In genomic region chr19:4914736-4915501, GRCh38 we compare ENCODE assay signal across 8 cellular contexts. TPM values are rescaled to one million over a fixed set of nuclear protein-coding genes. Genes with fewer than 3 reads are reported as not detected.
A peak's percentile ranks its signal among the peaks of the same experiment; 100 is the strongest.
DNase-seq lines count a peak whose midpoint lies in the region; ATAC-seq and TF ChIP-seq lines count a peak whose summit lies in the region.

No MANE protein-coding gene starts in this region.

- H3K4me3 ChIP-seq in right lobe of liver: peak overlapping the region in 1 of 3 donors; percentile 35

- peaks cover 55% of the 10 kb centered on the region for H3K4me1 Mint-ChIP-seq in activated naive CD8-positive, alpha-beta T cell treated with anti-CD3 and anti-CD28 coated beads, Interleukin-2, amount 10 ng/mL, durations not matched to agents 7 days and 5 days

- H3K9me3 ChIP-seq in right lobe of liver: no peaks in the 10 kb centered on the region

- 56% methylated on average over 5 of the region's 23 CpGs for WGBS in right lobe of liver (ENCODE audit: insufficient coverage, low coverage, low lambda C conversion rate, missing lambda C conversion rate)

- intact Hi-C loops in right lobe of liver (cut with DNase I): loop anchor here (5.0 kb wide), 2 partner anchors 38 to 108 kb away; no protein-coding TSS in a partner anchor

- peak overlapping the region; percentile 96 for H3K4me3 Mint-ChIP-seq in activated naive CD8-positive, alpha-beta T cell treated with anti-CD3 and anti-CD28 coated beads, Interleukin-2, amount 10 ng/mL, durations not matched to agents 7 days and 5 days

- peaks cover 0 to 7% (median 0%) of the 10 kb centered on the region in 4 donors for H3K4me1 ChIP-seq in right lobe of liver

- TF ChIP-seq POLR2A in right lobe of liver (IDR thresholded peaks at IDR 0.05): no peak

- H3K27ac ChIP-seq in right lobe of liver: peak overlapping the region in 1 of 3 donors; percentile 18

- H3K27me3 Mint-ChIP-seq in activated naive CD8-positive, alpha-beta T cell treated with anti-CD3 and anti-CD28 coated beads, Interleukin-2, amount 10 ng/mL, durations not matched to agents 7 days and 5 days: no peaks in the 10 kb centered on the region

- TF ChIP-seq CTCF in GM10248 (IDR thresholded peaks at IDR 0.05; ENCODE audit: control extremely low read depth, extremely low read depth, low read depth, missing control alignments) (no peak), right lobe of liver (IDR thresholded peaks at IDR 0.05) (no peak)

- POLR2A ChIA-PET in GM10248 (lab: Yijun Ruan, JAX): interaction anchor here (0.8 kb wide), 1 partner anchor 54 kb away, joined by 3 read pairs; the partner anchor contains the start of gene KDM4B
- POLR2A ChIA-PET in activated naive CD8-positive, alpha-beta T cell treated with anti-CD3 and anti-CD28 coated beads, Interleukin-2, amount 10 ng/mL, durations not matched to agents 7 days and 5 days (lab: Charles Lee): interaction anchor here (0.5 to 3.2 kb wide), 4 partner anchors 43 to 124 kb away, joined by 4 to 15 read pairs (median 5); partner anchors contain the start of genes FEM1A and KDM4B

- H3K9me3 Mint-ChIP-seq in activated naive CD8-positive, alpha-beta T cell treated with anti-CD3 and anti-CD28 coated beads, Interleukin-2, amount 10 ng/mL, durations not matched to agents 7 days and 5 days: no peaks in the 10 kb centered on the region

- peak overlapping the region; percentile 99 for H3K27ac Mint-ChIP-seq in activated naive CD8-positive, alpha-beta T cell treated with anti-CD3 and anti-CD28 coated beads, Interleukin-2, amount 10 ng/mL, durations not matched to agents 7 days and 5 days

- H3K36me3 Mint-ChIP-seq in activated naive CD8-positive, alpha-beta T cell treated with anti-CD3 and anti-CD28 coated beads, Interleukin-2, amount 10 ng/mL, durations not matched to agents 7 days and 5 days: peaks cover 44% of the 10 kb centered on the region

- DNase-seq in GM10248 (ENCODE audit: extremely low spot score): peak; percentile 68
- peak; percentile 91 for DNase-seq in SW480 (ENCODE audit: low spot score)
- peak; percentile 72 for DNase-seq in activated naive CD8-positive, alpha-beta T cell treated with anti-CD3 and anti-CD28 coated beads, Interleukin-2, amount 10 ng/mL, durations not matched to agents 7 days and 5 days
- DNase-seq in right lobe of liver: no peak
- DNase-seq in stimulated activated CD8-positive, alpha-beta memory T cell treated with anti-CD3 and anti-CD28 coated beads, Interleukin-7, amount 100 ng/mL, for 1 hour (ENCODE audit: low read depth in 2 of 2): peak; percentile 53 to 56
- DNase-seq in hippocampal formation (lab: John Stamatoyannopoulos, UW): no peak
- DNase-seq in SHP77 treated with DMSO at 0.1 percent for 48 hours (lab: John Stamatoyannopoulos, UW): no peak

- peak; percentile 62 for ATAC-seq in activated naive CD8-positive, alpha-beta T cell treated with anti-CD3 and anti-CD28 coated beads, Interleukin-2, amount 10 ng/mL, durations not matched to agents 7 days and 5 days (ENCODE audit: low read depth)
- peak in 3 of 4 donors; percentile 18 to 30 (median 24) for ATAC-seq in right lobe of liver
- ATAC-seq in GM21390 (IDR thresholded peaks at IDR 0.05; ENCODE audit: unreplicated experiment): no peak

- CTCF ChIA-PET in GM10248 (lab: Yijun Ruan, JAX): interaction anchor here (0.8 to 9.6 kb wide), 6 partner anchors 9 to 105 kb away, joined by 3 to 172 read pairs (median 4); partner anchors contain the start of gene PLIN3

- H3K27me3 ChIP-seq in right lobe of liver: no peaks in the 10 kb centered on the region

- no peaks in the 10 kb centered on the region for H3K36me3 ChIP-seq in right lobe of liver

RNA-seq across cellular contexts. Expression of gene UHRF1, which starts 5.6 kb away (rescaled TPM):
- total RNA-seq in activated naive CD8-positive, alpha-beta T cell treated with anti-CD3 and anti-CD28 coated beads, Interleukin-2, amount 10 ng/mL, durations not matched to agents 7 days and 5 days: 100 to 1,000 TPM in 1 of 2 experiments, 10 to 100 TPM in 1; 90.8 to 103 TPM
- total RNA-seq in right lobe of liver: 1 to 10 TPM in 2 of 6 experiments, under 1 TPM in 4; 0.17 to 3.8 (median 0.82) TPM

RNA-seq across cellular contexts. Expression of gene ARRDC5, which starts 12.2 kb away (rescaled TPM):
- 1 to 10 TPM; 7.5 to 8.8 TPM for total RNA-seq in activated naive CD8-positive, alpha-beta T cell treated with anti-CD3 and anti-CD28 coated beads, Interleukin-2, amount 10 ng/mL, durations not matched to agents 7 days and 5 days
- under 1 TPM in 3 of 6 experiments, not detected in 3; 0.15 to 0.35 (median 0.17) TPM for total RNA-seq in right lobe of liver

RNA-seq across cellular contexts. Expression of gene PLIN3, which starts 47.5 kb away (rescaled TPM):
- total RNA-seq in activated naive CD8-positive, alpha-beta T cell treated with anti-CD3 and anti-CD28 coated beads, Interleukin-2, amount 10 ng/mL, durations not matched to agents 7 days and 5 days: 10 to 100 TPM; 22.8 to 25.5 TPM
- total RNA-seq in right lobe of liver: 10 to 100 TPM; 10.8 to 53.9 (median 19.6) TPM

RNA-seq across cellular contexts. Expression of gene KDM4B, which starts 54.0 kb away (rescaled TPM):
- total RNA-seq in activated naive CD8-positive, alpha-beta T cell treated with anti-CD3 and anti-CD28 coated beads, Interleukin-2, amount 10 ng/mL, durations not matched to agents 7 days and 5 days: 10 to 100 TPM; 55.9 to 60.8 TPM
- total RNA-seq in right lobe of liver: 10 to 100 TPM; 14.2 to 36.9 (median 29.1) TPM

Comparison
In these comparisons a context has a peak if more than half of its experiments do, and no peak if none do; other contexts are left out.
1. DNase-seq: peak in GM10248 (single experiment), SW480 (single experiment), activated naive CD8-positive, alpha-beta T cell treated with anti-CD3 and anti-CD28 coated beads, Interleukin-2, amount 10 ng/mL, durations not matched to agents 7 days and 5 days (single experiment) and stimulated activated CD8-positive, alpha-beta memory T cell treated with anti-CD3 and anti-CD28 coated beads, Interleukin-7, amount 100 ng/mL, for 1 hour (2 of 2); none in right lobe of liver (0 of 3), hippocampal formation (0 of 2) and SHP77 treated with DMSO at 0.1 percent for 48 hours (single experiment).
2. RNA of gene UHRF1, which starts 5.6 kb away (total RNA-seq): 90.8 to 103 TPM in activated naive CD8-positive, alpha-beta T cell treated with anti-CD3 and anti-CD28 coated beads, Interleukin-2, amount 10 ng/mL, durations not matched to agents 7 days and 5 days; 0.17 to 3.8 TPM in right lobe of liver; every median in the first group is over 10 times any median in the second.
3. RNA of gene ARRDC5, which starts 12.2 kb away (total RNA-seq): 7.5 to 8.8 TPM in activated naive CD8-positive, alpha-beta T cell treated with anti-CD3 and anti-CD28 coated beads, Interleukin-2, amount 10 ng/mL, durations not matched to agents 7 days and 5 days; 0.15 to 0.35 TPM in right lobe of liver; every median in the first group is over 4 times any median in the second.